Comparison of ENCODE assay signal across 13 cellular contexts in the genomic region with DNA sequence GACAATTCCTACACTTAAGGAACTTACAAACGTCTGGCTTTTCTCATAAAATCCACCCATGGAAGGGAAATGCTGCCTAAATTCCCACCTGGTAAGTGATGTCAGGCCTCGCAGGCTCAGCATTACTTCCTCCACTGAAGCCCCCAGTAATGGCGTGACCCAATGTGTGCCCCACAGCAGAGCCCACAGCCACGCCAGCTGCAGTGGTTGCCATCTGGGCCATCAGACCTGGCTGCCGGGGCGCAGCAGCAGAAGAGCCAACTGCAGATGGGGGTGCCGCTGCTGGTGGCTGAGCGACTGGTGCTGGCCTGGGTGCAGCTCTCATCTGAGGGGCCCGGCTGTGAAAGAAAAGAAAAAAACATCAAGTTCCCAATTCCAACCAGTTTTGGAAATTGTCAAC. TPM values are rescaled to one million over a fixed set of nuclear protein-coding genes. Genes with fewer than 3 reads are reported as not detected.
"Had no signal": no experiment of that assay in that cellular context is flagged by ENCODE, and none has a peak within 500 bp of the region (broad histone marks: within the 10 kb centered on the region; RNA-seq: fewer than 3 reads in every experiment).

No MANE protein-coding gene starts in this region.

RNA-seq across cellular contexts. Expression of a gene that starts 12.1 kb away (rescaled TPM):
- total RNA-seq: activated CD4-positive, alpha-beta T cell treated with anti-CD3 and anti-CD28 coated beads, Interleukin-2, amount 10 ng/mL, durations not matched to agents 7 days and 5 days; activated CD8-positive, alpha-beta memory T cell treated with anti-CD3 and anti-CD28 coated beads, Interleukin-2, amount 10 ng/mL, durations not matched to agents 7 days and 5 days; activated CD8-positive, alpha-beta T cell treated with anti-CD3 and anti-CD28 coated beads, Interleukin-2, amount 10 ng/mL, durations not matched to agents 7 days and 5 days; endodermal cell; left cardiac atrium; left ventricle myocardium superior; lung microvascular endothelial cell; mesenteric fat pad; myocyte; natural killer cell treated with Interleukin-12 subunit alpha and Interleukin-12 subunit beta and Interleukin-15 and Interleukin-18, amount 100 ng/mL, for 72 hours; omental fat pad; right cardiac atrium; subcutaneous adipose tissue had no signal
